1 cellular context compared by ENCODE assay signal in the genomic region with DNA sequence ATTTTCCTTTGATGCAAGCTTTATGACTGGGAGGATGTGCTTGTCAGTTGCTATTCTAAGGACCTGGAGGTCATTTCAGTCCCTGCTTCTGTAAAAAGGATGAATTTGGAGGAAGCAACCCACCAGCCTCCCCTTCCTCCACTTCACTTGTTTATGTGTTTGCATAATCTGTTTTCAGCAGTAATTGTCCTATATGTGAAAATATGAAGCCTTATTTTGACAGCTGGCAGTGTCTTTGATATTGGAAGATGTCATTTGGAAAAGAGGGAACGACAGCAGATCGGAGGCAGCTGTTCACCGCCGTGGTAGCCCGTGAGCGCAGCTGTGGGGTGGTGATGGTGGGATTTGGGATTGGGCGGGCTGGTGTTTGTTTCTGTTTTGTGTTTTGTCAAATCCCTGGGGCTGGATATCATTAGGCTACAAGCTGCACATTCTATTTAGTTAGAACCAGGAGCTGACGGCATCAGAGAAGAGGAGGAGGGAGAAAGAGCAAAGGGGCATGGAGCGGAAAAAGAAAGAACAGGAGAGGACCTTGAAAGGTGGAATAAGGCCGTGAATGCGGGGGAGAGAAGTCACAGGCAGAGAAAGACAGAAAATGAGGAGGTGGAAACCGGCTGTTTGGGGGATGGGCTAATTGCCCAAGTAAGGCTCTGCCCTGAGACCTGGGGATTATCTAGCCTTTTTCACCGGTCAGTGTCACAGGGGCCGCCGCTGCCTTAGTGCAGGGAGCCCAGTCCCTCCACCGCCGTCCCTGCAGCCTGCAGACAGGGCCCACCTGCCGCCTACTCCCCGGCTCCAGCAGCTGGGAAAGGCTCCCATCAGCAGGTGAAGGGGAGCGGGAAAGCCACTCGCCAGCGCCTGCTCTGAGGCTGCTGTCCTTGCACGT.
TF ChIP-seq lines count a peak whose summit lies in the region.

No MANE protein-coding gene starts in this region.

TF ChIP-seq in liver, 16 proteins besides CTCF, POLR2A, EP300 and RAD21 (continued from another document):
- TF ChIP-seq, protein P1, sequence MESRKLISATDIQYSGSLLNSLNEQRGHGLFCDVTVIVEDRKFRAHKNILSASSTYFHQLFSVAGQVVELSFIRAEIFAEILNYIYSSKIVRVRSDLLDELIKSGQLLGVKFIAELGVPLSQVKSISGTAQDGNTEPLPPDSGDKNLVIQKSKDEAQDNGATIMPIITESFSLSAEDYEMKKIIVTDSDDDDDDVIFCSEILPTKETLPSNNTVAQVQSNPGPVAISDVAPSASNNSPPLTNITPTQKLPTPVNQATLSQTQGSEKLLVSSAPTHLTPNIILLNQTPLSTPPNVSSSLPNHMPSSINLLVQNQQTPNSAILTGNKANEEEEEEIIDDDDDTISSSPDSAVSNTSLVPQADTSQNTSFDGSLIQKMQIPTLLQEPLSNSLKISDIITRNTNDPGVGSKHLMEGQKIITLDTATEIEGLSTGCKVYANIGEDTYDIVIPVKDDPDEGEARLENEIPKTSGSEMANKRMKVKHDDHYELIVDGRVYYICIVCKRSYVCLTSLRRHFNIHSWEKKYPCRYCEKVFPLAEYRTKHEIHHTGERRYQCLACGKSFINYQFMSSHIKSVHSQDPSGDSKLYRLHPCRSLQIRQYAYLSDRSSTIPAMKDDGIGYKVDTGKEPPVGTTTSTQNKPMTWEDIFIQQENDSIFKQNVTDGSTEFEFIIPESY (IDR thresholded peaks at IDR 0.05): no peak
- no peak for TF ChIP-seq JUND (IDR thresholded peaks at IDR 0.05)
